ENCODE assay signal across 8 cellular contexts in genomic region chr9:89606049-89606481, GRCh38. TPM values are rescaled to one million over a fixed set of nuclear protein-coding genes. Genes with fewer than 3 reads are reported as not detected.
DNase-seq lines count a peak whose midpoint lies in the region; ATAC-seq and TF ChIP-seq lines count a peak whose summit lies in the region.

No MANE protein-coding gene starts in this region.

- H3K36me3 ChIP-seq in RWPE2 (ENCODE audit: low read depth) (no peaks in the 10 kb centered on the region), neuronal stem cell (replicated peaks in 1 of 2; ENCODE audit: control insufficient read depth in 2 of 2, insufficient read depth in 2 of 2, low read length in 2 of 2) (no peaks in the 10 kb centered on the region), urinary bladder (ENCODE audit: insufficient read depth) (no peaks in the 10 kb centered on the region)

- no peaks in the 10 kb centered on the region for H3K79me1 ChIP-seq in neuronal stem cell (ENCODE audit: low read depth, low read length)

- no CpG with 5 or more reads among the region's 36 CpGs for WGBS in neuronal stem cell (ENCODE audit: extremely low coverage in 2 of 2, insufficient read length in 2 of 2, insufficient replicate concordance in 1 of 2), 2 donors
- 3% methylated on average over 36 of the region's 36 CpGs for WGBS in urinary bladder

- peak; percentile 72 for DNase-seq in 8988T
- DNase-seq in GOT3 (lab: John Stamatoyannopoulos, UW), result peak; percentile 19
- peak; percentile 86 for DNase-seq in RWPE2 (ENCODE audit: low spot score)
- peak; percentile 46 for DNase-seq in amniotic stem cell (lab: John Stamatoyannopoulos, UW)
- peak; percentile 89 for DNase-seq in Right ventricle myocardium superior
- DNase-seq in neuronal stem cell (ENCODE audit: low spot score), result peak; percentile 17
- no peak for DNase-seq in DMS153 (lab: John Stamatoyannopoulos, UW)

- H2BK5ac ChIP-seq in neuronal stem cell (ENCODE audit: low read length), result peak overlapping the region; percentile 25

- H3K27me3 ChIP-seq in RWPE2 (ENCODE audit: insufficient read depth, poor library complexity, severe bottlenecking) (peaks cover 20% of the 10 kb centered on the region), neuronal stem cell (ENCODE audit: control insufficient read depth in 3 of 3, insufficient read depth in 3 of 3, low read depth in 1 of 3, low read length in 3 of 3) (peaks cover 5 to 77% (median 22%) of the 10 kb centered on the region in 3 experiments)

- H2BK12ac ChIP-seq in neuronal stem cell (ENCODE audit: low read length), result no peak overlapping the region

- peaks cover 9% of the 10 kb centered on the region for H3K4me1 ChIP-seq in RWPE2 (ENCODE audit: insufficient read depth, poor library complexity, severe bottlenecking)
- H3K4me1 ChIP-seq in neuronal stem cell (ENCODE audit: control insufficient read depth in 2 of 2, insufficient read depth in 1 of 2, low read depth in 1 of 2, low read length in 2 of 2), result peaks cover 19 to 34% of the 10 kb centered on the region in 2 donors
- H3K4me1 ChIP-seq in urinary bladder (ENCODE audit: insufficient read depth), result no peaks in the 10 kb centered on the region

- H2BK15ac ChIP-seq in neuronal stem cell (ENCODE audit: low read length), result no peak overlapping the region

- H3K14ac ChIP-seq in neuronal stem cell (ENCODE audit: low read length), result peak overlapping the region; percentile 22

- H2AFZ ChIP-seq in neuronal stem cell (ENCODE audit: low read length), result peak overlapping the region; percentile 71

- H4K8ac ChIP-seq in neuronal stem cell (ENCODE audit: low read depth, low read length), result no peak overlapping the region

- H2BK120ac ChIP-seq in neuronal stem cell (ENCODE audit: low read depth, low read length), result no peak overlapping the region

- ATAC-seq in RWPE2 (ENCODE audit: low read depth) (peak; percentile 83), Right ventricle myocardium superior (ENCODE audit: poor library complexity) (peak; percentile 57)

- H3K23ac ChIP-seq in neuronal stem cell (ENCODE audit: low read depth, low read length, poor library complexity), result peak overlapping the region; percentile 74

- H3K4me2 ChIP-seq in neuronal stem cell (ENCODE audit: insufficient read depth, low read length, poor library complexity, severe bottlenecking), result peak overlapping the region; percentile 97

- TF ChIP-seq CTCF in RWPE2 (IDR thresholded peaks at IDR 0.05; ENCODE audit: poor library complexity, severe bottlenecking), result no peak

- H3K27ac ChIP-seq in RWPE2 (ENCODE audit: poor library complexity, severe bottlenecking), result peak overlapping the region; percentile 38
- no peak overlapping the region for H3K27ac ChIP-seq in neuronal stem cell (replicated peaks; ENCODE audit: low read length)
- H3K27ac ChIP-seq in urinary bladder (ENCODE audit: low read depth), result peak overlapping the region; percentile 78

- H3K9ac ChIP-seq in neuronal stem cell (ENCODE audit: low read depth, low read length, poor library complexity), result peak overlapping the region; percentile 97

- peak overlapping the region; percentile 94 for H3K18ac ChIP-seq in neuronal stem cell (ENCODE audit: low read length)

- no peaks in the 10 kb centered on the region for H3K9me3 ChIP-seq in RWPE2 (ENCODE audit: severe bottlenecking)
- no peaks in the 10 kb centered on the region for H3K9me3 ChIP-seq in neuronal stem cell (replicated peaks in 1 of 2; ENCODE audit: control insufficient read depth in 2 of 2, insufficient read depth in 1 of 2, low read depth in 1 of 2, low read length in 2 of 2)

- peak overlapping the region; percentile 24 for H3K4me3 ChIP-seq in RWPE2 (ENCODE audit: severe bottlenecking)
- H3K4me3 ChIP-seq in neuronal stem cell (ENCODE audit: low read length in 2 of 2), result peak overlapping the region; percentile 70 to 78
- peak overlapping the region; percentile 73 for H3K4me3 ChIP-seq in urinary bladder (ENCODE audit: low read depth, low read length)

- H3K4ac ChIP-seq in neuronal stem cell (ENCODE audit: low read length), result no peak overlapping the region

- intact Hi-C loops in Right ventricle myocardium superior (cut with DNase I), result loop anchor here (10.0 kb wide), 4 partner anchors 149 to 389 kb away; no protein-coding TSS in a partner anchor

- no peak overlapping the region for H4K91ac ChIP-seq in neuronal stem cell (ENCODE audit: low read depth, low read length, poor library complexity)

- H2AK5ac ChIP-seq in neuronal stem cell (ENCODE audit: low read depth, low read length), result peak overlapping the region; percentile 38

RNA-seq across cellular contexts. Expression of gene GADD45G, which starts 1.3 kb away (rescaled TPM):
- 48.9 TPM for total RNA-seq in Right ventricle myocardium superior
- polyA plus RNA-seq in neuronal stem cell (2013, experiment 1 of 2), result 0.79 TPM
- polyA plus RNA-seq in neuronal stem cell (2013, experiment 2 of 2), result 0.61 TPM
- total RNA-seq in urinary bladder, result 3.9 TPM
- polyA plus RNA-seq in urinary bladder, result 25.5 TPM

Comparison
In these comparisons a context has a peak if more than half of its experiments do, and no peak if none do; other contexts are left out.
1. H3K4me3 ChIP-seq: peak in every context shown above with its lines; median percentile 74 in neuronal stem cell; 73 in urinary bladder; 24 in RWPE2.
2. RNA of gene GADD45G, which starts 1.3 kb away (total RNA-seq): 48.9 TPM in Right ventricle myocardium superior (single experiment); 3.9 TPM in urinary bladder (single experiment); every median in the first group is over 10 times any median in the second.